8 cellular contexts compared by ENCODE assay signal in the genomic region with DNA sequence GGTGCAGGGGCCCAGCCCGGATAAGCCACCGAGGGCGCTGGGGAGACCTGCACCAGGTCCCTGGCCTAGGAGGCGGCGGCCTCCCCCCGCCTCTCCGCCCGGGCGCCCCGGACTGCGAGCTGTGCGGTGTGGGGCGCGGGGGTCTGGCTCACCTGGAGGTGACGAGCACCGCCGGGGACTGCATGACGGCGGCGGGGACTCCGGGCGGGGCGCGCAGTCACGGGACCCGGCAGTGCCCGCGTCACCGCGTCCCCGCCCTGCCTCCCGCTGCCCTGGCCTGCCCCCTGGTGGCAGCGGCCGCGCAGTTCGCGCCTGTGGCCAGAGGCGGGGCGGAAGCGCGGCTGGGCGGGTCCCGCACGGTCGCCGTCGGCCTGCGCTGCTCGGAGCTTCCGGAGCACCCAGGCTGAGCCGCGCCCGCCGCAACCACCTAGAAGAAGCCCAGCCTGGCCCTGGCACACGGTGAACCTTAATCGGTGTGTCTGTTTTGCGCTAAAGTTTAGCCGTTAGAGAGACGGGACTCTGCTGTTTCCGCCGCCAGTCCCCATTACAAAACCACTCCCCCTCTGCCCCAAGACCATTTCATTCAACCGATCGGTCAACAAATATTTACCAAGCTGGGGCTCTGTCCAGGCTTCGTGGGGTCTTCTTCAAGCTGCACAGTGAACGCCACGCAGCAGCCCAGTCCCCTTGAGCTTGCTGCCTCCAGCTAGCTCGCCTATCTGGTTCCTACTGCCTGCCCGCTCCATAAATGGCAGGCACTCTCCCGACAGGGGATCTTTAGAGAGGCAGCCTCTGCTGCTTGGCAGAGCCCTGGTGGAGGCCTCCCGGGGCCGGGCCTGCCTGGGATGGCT. TPM values are rescaled to one million over a fixed set of nuclear protein-coding genes. Genes with fewer than 3 reads are reported as not detected.
A peak's percentile ranks its signal among the peaks of the same experiment; 100 is the strongest.
DNase-seq lines count a peak whose midpoint lies in the region; ATAC-seq and TF ChIP-seq lines count a peak whose summit lies in the region.

A gene with protein sequence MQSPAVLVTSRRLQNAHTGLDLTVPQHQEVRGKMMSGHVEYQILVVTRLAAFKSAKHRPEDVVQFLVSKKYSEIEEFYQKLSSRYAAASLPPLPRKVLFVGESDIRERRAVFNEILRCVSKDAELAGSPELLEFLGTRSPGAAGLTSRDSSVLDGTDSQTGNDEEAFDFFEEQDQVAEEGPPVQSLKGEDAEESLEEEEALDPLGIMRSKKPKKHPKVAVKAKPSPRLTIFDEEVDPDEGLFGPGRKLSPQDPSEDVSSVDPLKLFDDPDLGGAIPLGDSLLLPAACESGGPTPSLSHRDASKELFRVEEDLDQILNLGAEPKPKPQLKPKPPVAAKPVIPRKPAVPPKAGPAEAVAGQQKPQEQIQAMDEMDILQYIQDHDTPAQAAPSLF (minus strand): TSS at position 219 of the 851 bp plus-strand sequence. CDS start 35 bp downstream, at position 184.

- H3K27me3 ChIP-seq in RWPE2 (ENCODE audit: insufficient read depth, poor library complexity, severe bottlenecking) (no peaks in the 10 kb centered on the region), neural progenitor cell (peaks cover 19% of the 10 kb centered on the region), subcutaneous abdominal adipose tissue (ENCODE audit: control insufficient read depth in 5 of 5, insufficient read depth in 4 of 5, low read length in 5 of 5) (no peaks in the 10 kb centered on the region)

- no peaks in the 10 kb centered on the region for H4K20me1 ChIP-seq in neural progenitor cell (ENCODE audit: low read depth)

- H3K4me3 ChIP-seq in RWPE2 (ENCODE audit: severe bottlenecking) (peak within 1 kb of the TSS; percentile 69), fibroblast of villous mesenchyme (ENCODE audit: low read depth, low read length) (peak within 1 kb of the TSS; percentile 94), neural progenitor cell (peak within 1 kb of the TSS; percentile 76), subcutaneous abdominal adipose tissue (ENCODE audit: low read depth in 1 of 5, low read length in 5 of 5) (peak within 1 kb of the TSS; percentile 81 to 89 (median 84))

- TF ChIP-seq CTCF in RWPE2 (IDR thresholded peaks at IDR 0.05; ENCODE audit: poor library complexity, severe bottlenecking) (peak; percentile 97), fibroblast of villous mesenchyme (IDR thresholded peaks at IDR 0.05; ENCODE audit: insufficient read depth, low read depth, low read length) (peak; percentile 65), neural progenitor cell (IDR thresholded peaks at IDR 0.05) (peak; percentile 75)

- no peaks in the 10 kb centered on the region for H3F3A ChIP-seq in neural progenitor cell (ENCODE audit: low read depth)

- peak within 1 kb of the TSS; percentile 87 for H3K27ac Mint-ChIP-seq in neural progenitor cell

- H2AFZ ChIP-seq in neural progenitor cell (replicated peaks): peak within 1 kb of the TSS; percentile 83

- H3K4me2 ChIP-seq in neural progenitor cell: peak within 1 kb of the TSS; percentile 78

- H3K36me3 Mint-ChIP-seq in neural progenitor cell: no peaks in the 10 kb centered on the region

- H3K9me3 ChIP-seq in RWPE2 (ENCODE audit: severe bottlenecking): no peaks in the 10 kb centered on the region
- no peaks in the 10 kb centered on the region for H3K9me3 ChIP-seq in neural progenitor cell (ENCODE audit: low read depth)
- no peaks in the 10 kb centered on the region for H3K9me3 ChIP-seq in subcutaneous abdominal adipose tissue (ENCODE audit: control insufficient read depth in 5 of 5, low read length in 5 of 5)

- H3K9me3 Mint-ChIP-seq in neural progenitor cell: no peaks in the 10 kb centered on the region

- H3K36me3 ChIP-seq in RWPE2 (ENCODE audit: low read depth) (no peaks in the 10 kb centered on the region), neural progenitor cell (no peaks in the 10 kb centered on the region), subcutaneous abdominal adipose tissue (ENCODE audit: control insufficient read depth in 5 of 5, insufficient read depth in 5 of 5, low read length in 5 of 5) (peaks cover 0 to 12% (median 6%) of the 10 kb centered on the region in 5 donors)

- H3K27me3 Mint-ChIP-seq in neural progenitor cell (ENCODE audit: insufficient read depth, low read depth): peaks cover 15% of the 10 kb centered on the region

- H3K4me1 ChIP-seq in RWPE2 (ENCODE audit: insufficient read depth, poor library complexity, severe bottlenecking): peaks cover 8% of the 10 kb centered on the region
- peaks cover under 1% of the 10 kb centered on the region for H3K4me1 ChIP-seq in neural progenitor cell
- H3K4me1 ChIP-seq in subcutaneous abdominal adipose tissue (ENCODE audit: control insufficient read depth in 5 of 5, insufficient read depth in 5 of 5, low read length in 5 of 5): peaks cover 5 to 40% (median 34%) of the 10 kb centered on the region in 5 donors

- ATAC-seq in GM21717 (IDR thresholded peaks at IDR 0.05; ENCODE audit: unreplicated experiment) (peak; percentile 98), RWPE2 (ENCODE audit: low read depth) (peak; percentile 95)

- no peaks in the 10 kb centered on the region for H3K79me2 ChIP-seq in neural progenitor cell (ENCODE audit: low read depth)

- peak within 1 kb of the TSS; percentile 91 for H3K4me3 Mint-ChIP-seq in neural progenitor cell

- H3K27ac ChIP-seq in RWPE2 (ENCODE audit: poor library complexity, severe bottlenecking) (peak within 1 kb of the TSS; percentile 20), neural progenitor cell (no peak within 1 kb of the TSS), subcutaneous abdominal adipose tissue (ENCODE audit: low read depth, low read length) (peak within 1 kb of the TSS; percentile 84)

- H3K4me1 Mint-ChIP-seq in neural progenitor cell: peaks cover 48% of the 10 kb centered on the region

- peak within 1 kb of the TSS; percentile 30 for H3K9ac ChIP-seq in neural progenitor cell
- H3K9ac ChIP-seq in subcutaneous abdominal adipose tissue (ENCODE audit: low read length in 5 of 5): peak within 1 kb of the TSS; percentile 81 to 98 (median 92)

- peak; percentile 94 for DNase-seq in Daoy (ENCODE audit: low read depth)
- DNase-seq in KG1 (lab: John Stamatoyannopoulos, UW): peak; percentile 64
- DNase-seq in RWPE2 (ENCODE audit: low spot score): no peak
- peak; percentile 96 for DNase-seq in activated effector memory CD4-positive, alpha-beta T cell treated with anti-CD3 and anti-CD28 coated beads, Interleukin-2, amount 50 U/mL, for 16 hours
- peak; percentile 76 for DNase-seq in fibroblast of villous mesenchyme (ENCODE audit: low read depth)
- DNase-seq in neural progenitor cell (ENCODE audit: low spot score): peak; percentile 94

RNA-seq across cellular contexts. Expression of the gene that starts here (rescaled TPM):
- total RNA-seq in Daoy (2014; rRNA removed; shearing (Covaris generic)): 6.9 and 8.0 TPM in 2 replicates
- 25.9 and 30.3 TPM in 2 replicates for total RNA-seq in fibroblast of villous mesenchyme
- total RNA-seq in neural progenitor cell (ENCODE audit: low replicate concordance): 10.0 and 19.5 TPM in 2 replicates
